ENCODE assay signal across 19 cellular contexts in genomic region chr3:46129588-46130272, GRCh38.
DNase-seq lines count a peak whose midpoint lies in the region; TF ChIP-seq lines count a peak whose summit lies in the region.
"Had no signal": no experiment of that assay in that cellular context is flagged by ENCODE, and none has a peak within 500 bp of the region (broad histone marks: within the 10 kb centered on the region; RNA-seq: fewer than 3 reads in every experiment).

No MANE protein-coding gene starts in this region.

- WGBS in adipose tissue, 3 donors = 55 to 85% (median 74%) methylated on average over 3 of the region's 3 CpGs

- H3K36me3 ChIP-seq in CD8-positive, alpha-beta memory T cell (ENCODE audit: insufficient read depth, low read length) = no peaks in the 10 kb centered on the region
- H3K36me3 ChIP-seq: right atrium auricular region, WERI-Rb-1 had no signal

- H3K9me3 ChIP-seq in CD8-positive, alpha-beta memory T cell (ENCODE audit: low read length) = no peaks in the 10 kb centered on the region
- H3K9me3 ChIP-seq: right atrium auricular region had no signal

- H3K4me1 Mint-ChIP-seq in CD14-positive monocyte = peaks cover 22% of the 10 kb centered on the region
- peaks cover 19 to 23% (median 22%) of the 10 kb centered on the region in 3 donors for H3K4me1 Mint-ChIP-seq in CD8-positive, alpha-beta memory T cell
- H3K4me1 Mint-ChIP-seq in neural crest cell = no peaks in the 10 kb centered on the region
- H3K4me1 Mint-ChIP-seq: nephron progenitor cell had no signal

- POLR2A ChIA-PET in CD8-positive, alpha-beta memory T cell (lab: Charles Lee) = no interaction called here

- H3K27ac Mint-ChIP-seq in CD14-positive monocyte (peak overlapping the region; percentile 91 to 98 (median 93)), neural crest cell (ENCODE audit: unreplicated experiment) (peak overlapping the region; percentile 44)
- H3K27ac Mint-ChIP-seq in CD8-positive, alpha-beta memory T cell = peak overlapping the region in 5 of 8 donors; percentile 1 to 88 (median 52)
- H3K27ac Mint-ChIP-seq: CD4-positive, alpha-beta T cell; nephron progenitor cell had no signal

- H3K4me3 Mint-ChIP-seq in CD14-positive monocyte (no peak overlapping the region), neural crest cell (no peak overlapping the region)
- peak overlapping the region in 4 of 7 donors; percentile 0 to 47 (median 11) for H3K4me3 Mint-ChIP-seq in CD8-positive, alpha-beta memory T cell
- H3K4me3 Mint-ChIP-seq: CD4-positive, alpha-beta T cell; nephron progenitor cell had no signal

- H3K27me3 ChIP-seq in CD8-positive, alpha-beta memory T cell (ENCODE audit: insufficient read depth, low read length, poor library complexity, severe bottlenecking) = no peaks in the 10 kb centered on the region
- H3K27me3 ChIP-seq: right atrium auricular region had no signal

- H3K9me3 Mint-ChIP-seq in CD14-positive monocyte = peaks cover 0 to 4% (median 0%) of the 10 kb centered on the region in 7 donors
- no peaks in the 10 kb centered on the region for H3K9me3 Mint-ChIP-seq in CD8-positive, alpha-beta memory T cell
- no peaks in the 10 kb centered on the region for H3K9me3 Mint-ChIP-seq in neural crest cell
- H3K9me3 Mint-ChIP-seq: CD4-positive, alpha-beta T cell; nephron progenitor cell had no signal

- peaks cover 13% of the 10 kb centered on the region for H3K4me1 ChIP-seq in CD8-positive, alpha-beta memory T cell (ENCODE audit: insufficient read depth, low read length)
- H3K4me1 ChIP-seq: right atrium auricular region had no signal

- TF ChIP-seq CTCF in CD14-positive monocyte (IDR thresholded peaks at IDR 0.05) = no peak
- TF ChIP-seq CTCF in neural crest cell (conservative IDR thresholded peaks at IDR 0.05) = no peak

- no peak overlapping the region for H3K27ac ChIP-seq in CD8-positive, alpha-beta memory T cell (ENCODE audit: low read depth, low read length)
- peak overlapping the region; percentile 13 for H3K27ac ChIP-seq in adipose tissue (ENCODE audit: low read depth, low read length)
- H3K27ac ChIP-seq: right atrium auricular region, WERI-Rb-1 had no signal

- H3K36me3 Mint-ChIP-seq in CD14-positive monocyte (peaks cover 2 to 4% of the 10 kb centered on the region in 2 donors), neural crest cell (ENCODE audit: low read depth) (no peaks in the 10 kb centered on the region)
- no peaks in the 10 kb centered on the region for H3K36me3 Mint-ChIP-seq in CD8-positive, alpha-beta memory T cell

- intact Hi-C loops in CD14-positive monocyte (cut with micrococcal nuclease) = loop anchor here in 1 of 2 donors (2.0 kb wide), 1 partner anchor 13 kb away; no protein-coding TSS in a partner anchor

- CTCF ChIA-PET in CD8-positive, alpha-beta memory T cell (lab: Charles Lee) = no interaction called here

- H3K27me3 Mint-ChIP-seq in CD14-positive monocyte (ENCODE audit: low read depth in 3 of 3) = peaks cover 0 to 3% (median 0%) of the 10 kb centered on the region in 3 donors
- H3K27me3 Mint-ChIP-seq in CD8-positive, alpha-beta memory T cell = peaks cover 0 to 2% of the 10 kb centered on the region in 2 donors
- H3K27me3 Mint-ChIP-seq in neural crest cell (ENCODE audit: low read depth) = peaks cover 10% of the 10 kb centered on the region
- H3K27me3 Mint-ChIP-seq: CD4-positive, alpha-beta T cell had no signal

- no peak for DNase-seq in CD14-positive monocyte (ENCODE audit: low spot score)
- no peak for DNase-seq in CD8-positive, alpha-beta memory T cell
- DNase-seq in neural crest cell (ENCODE audit: low read depth, low spot score) = no peak
- DNase-seq in SW480 (ENCODE audit: low spot score) = no peak
- no peak for DNase-seq in GM19238 (ENCODE audit: insufficient read length, low spot score)
- DNase-seq in D341Med (ENCODE audit: low spot score) = no peak
- DNase-seq: activated CD4-positive, alpha-beta T cell treated with anti-CD3 and anti-CD28 coated beads for 48 hours; CD4-positive, alpha-beta T cell; DMS 273 treated with DMSO at 0.1 percent for 48 hours; dorsolateral prefrontal cortex; NCI-H1105; NCI-H2029; NCI-H526; nephron progenitor cell; SHP77; T1000; WERI-Rb-1 had no signal

- H3K4me3 ChIP-seq in CD8-positive, alpha-beta memory T cell (ENCODE audit: low read length) = no peak overlapping the region
- H3K4me3 ChIP-seq: dorsolateral prefrontal cortex, right atrium auricular region had no signal

Comparison
In these comparisons a context has a peak if more than half of its experiments do, and no peak if none do; other contexts are left out.
1. H3K4me3 Mint-ChIP-seq: peak in CD8-positive, alpha-beta memory T cell (4 of 7); none in CD14-positive monocyte (0 of 2) and neural crest cell (single experiment).
2. Peak in every context shown above with its lines, with median percentiles within 50 percentile points of each other: H3K27ac Mint-ChIP-seq.